Comparison of ENCODE assay signal across 8 cellular contexts in the genomic region with DNA sequence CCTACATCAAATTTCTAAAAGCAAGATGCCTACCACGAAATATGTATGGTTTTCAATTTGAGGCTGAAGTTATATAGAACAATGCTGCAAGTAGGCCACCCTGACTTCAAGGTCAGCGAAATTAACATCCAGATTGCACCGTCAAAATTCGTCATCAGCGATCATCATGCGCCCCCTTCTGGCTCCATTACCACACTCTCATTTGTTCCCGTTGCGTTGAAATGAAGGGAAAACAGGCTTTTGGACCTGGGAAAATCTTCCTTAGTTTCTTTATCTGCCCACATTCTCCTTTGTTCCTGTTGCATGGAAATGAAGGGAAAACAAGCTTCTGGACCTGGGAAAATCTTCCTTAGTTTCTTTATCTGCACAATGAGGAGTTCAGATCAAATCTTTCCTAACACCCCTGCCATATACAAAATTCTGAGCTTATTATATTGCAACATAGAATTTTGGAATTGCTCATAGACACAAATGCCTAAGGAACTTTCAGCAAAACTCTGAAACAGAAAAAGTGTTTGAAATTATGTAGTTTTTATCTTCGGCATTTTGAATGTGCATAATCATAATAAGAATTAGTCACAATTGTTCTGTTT.
DNase-seq lines count a peak whose midpoint lies in the region; ATAC-seq, FAIRE-seq and TF ChIP-seq lines count a peak whose summit lies in the region.

No MANE protein-coding gene starts in this region.

- no peaks in the 10 kb centered on the region for H3K4me1 ChIP-seq in BE2C
- no peaks in the 10 kb centered on the region for H3K4me1 ChIP-seq in HepG2 (ENCODE audit: insufficient read depth, low read length)

- H2AFZ ChIP-seq in HepG2 (ENCODE audit: low read length), result no peak overlapping the region

- H3K36me3 ChIP-seq in BE2C, result no peaks in the 10 kb centered on the region
- no peaks in the 10 kb centered on the region for H3K36me3 ChIP-seq in bronchial epithelial cell (ENCODE audit: control insufficient read depth, insufficient read depth, low read length)
- H3K36me3 ChIP-seq in HepG2 (replicated peaks in 1 of 2; ENCODE audit: control insufficient read depth in 1 of 2, insufficient read depth in 2 of 2, low read length in 2 of 2), result no peaks in the 10 kb centered on the region

- POLR2A ChIA-PET in HepG2 (lab: Yijun Ruan, JAX), result no interaction called here

- no peaks in the 10 kb centered on the region for H3K9me3 Mint-ChIP-seq in HFFc6

- H3K4me2 ChIP-seq in HepG2 (ENCODE audit: low read depth, low read length), result no peak overlapping the region

- no peaks in the 10 kb centered on the region for H3K79me2 ChIP-seq in HepG2 (ENCODE audit: insufficient read depth, low read length)

- no peaks in the 10 kb centered on the region for H3K4me1 Mint-ChIP-seq in HFFc6 (ENCODE audit: low read depth)

- no peak overlapping the region for H3K4me3 Mint-ChIP-seq in HFFc6

- in situ Hi-C loops in HepG2 (cut with HindIII; ENCODE audit: extremely low pct_ligation_motif_present, low pct_unique_long_range_greater_than_20kb), result loop anchor here (10.0 kb wide), 1 partner anchor 264 kb away; no protein-coding TSS in a partner anchor

- TF ChIP-seq RAD21 in HepG2 (CRISPR knock-in tag; IDR thresholded peaks at IDR 0.05), result 0 out of 2 replicates have a peak, but pooled peaks have one; percentile 16

- TF ChIP-seq CTCF in BE2C (IDR thresholded peaks at IDR 0.05; ENCODE audit: low read depth, low read length), result peak; percentile 81
- peak; percentile 67 for TF ChIP-seq CTCF in HFFc6 (IDR thresholded peaks at IDR 0.05)
- peak; percentile 61 for TF ChIP-seq CTCF in WI38 (IDR thresholded peaks at IDR 0.05; ENCODE audit: low read depth, low read length)
- TF ChIP-seq CTCF in bronchial epithelial cell (IDR thresholded peaks at IDR 0.05; ENCODE audit: insufficient read depth, low read length, severe bottlenecking), result peak; percentile 75
- peak; percentile 73 for TF ChIP-seq CTCF in HepG2 (CRISPR knock-in tag; IDR thresholded peaks at IDR 0.05)

- intact Hi-C loops in HepG2 (cut with micrococcal nuclease; ENCODE audit: unreplicated experiment), result loop anchor here (10.0 kb wide), 2 partner anchors 56 to 234 kb away; no protein-coding TSS in a partner anchor

- H3K27ac Mint-ChIP-seq in HFFc6, result no peak overlapping the region

- CTCF ChIA-PET in HepG2 (lab: Yijun Ruan, JAX; ENCODE audit: low intra/inter-chr PET ratio, low total read pairs), result interaction anchor here (0.8 to 2.1 kb wide), 2 partner anchors 233 to 262 kb away, joined by 3 to 18 read pairs; no protein-coding TSS in a partner anchor

- DNase-seq in BE2C, result peak; percentile 43
- DNase-seq in HFFc6, result no peak
- DNase-seq in bronchial epithelial cell (ENCODE audit: low read depth), result peak; percentile 47
- peak; percentile 22 for DNase-seq in HepG2 (ENCODE audit: low spot score)
- peak; percentile 15 to 46 (median 31) for DNase-seq in stimulated activated CD4-positive, alpha-beta T cell treated with anti-CD3 and anti-CD28 coated beads, TNF-alpha, amount 100 ng/mL, for 4 hours (ENCODE audit: low read depth in 3 of 3)

- peaks cover 10% of the 10 kb centered on the region for H3K27me3 Mint-ChIP-seq in HFFc6 (ENCODE audit: insufficient read depth)

- no TSS peak for BruUV-seq in HepG2 (replicated peaks; lab: Mats Ljungman, UMichigan)

- no peak overlapping the region for H3K9ac ChIP-seq in HepG2 (ENCODE audit: insufficient read depth, low read depth, low read length)

- peak; percentile 48 for ATAC-seq in HepG2
- ATAC-seq in HG03469 (IDR thresholded peaks at IDR 0.05; ENCODE audit: unreplicated experiment), result no peak
- no peak for ATAC-seq in HG02884 (IDR thresholded peaks at IDR 0.05; ENCODE audit: unreplicated experiment)

- no peak for TF ChIP-seq POLR2A in HepG2 (IDR thresholded peaks at IDR 0.05; ENCODE audit: insufficient read depth in 1 of 2, low read depth in 2 of 2, low read length in 2 of 2)

- WGBS in HepG2 (ENCODE audit: low lambda C conversion rate), result 11% methylated on average over 9 of the region's 9 CpGs

- no peaks in the 10 kb centered on the region for H3K36me3 Mint-ChIP-seq in HFFc6 (ENCODE audit: low read depth)

- TF ChIP-seq EP300 in HepG2 (IDR thresholded peaks at IDR 0.05; ENCODE audit: low read depth in 2 of 2, low read length in 2 of 2) (no peak), HepG2 (CRISPR knock-in tag; IDR thresholded peaks at IDR 0.05; ENCODE audit: borderline replicate concordance) (no peak)

- H3K9me3 ChIP-seq in BE2C (no peaks in the 10 kb centered on the region), HepG2 (ENCODE audit: low read length) (no peaks in the 10 kb centered on the region)

- H3K27ac ChIP-seq in HepG2 (ENCODE audit: extremely low read length, insufficient read depth, low read length), result no peak overlapping the region

- FAIRE-seq in bronchial epithelial cell (lab: Jason Lieb, UNC), result peak; percentile 68
- FAIRE-seq in HepG2 (lab: Jason Lieb, UNC), result peak; percentile 81

- H3K4me3 ChIP-seq in BE2C (ENCODE audit: low read depth, low read length), result no peak overlapping the region
- H3K4me3 ChIP-seq in WI38 (ENCODE audit: low read depth, low read length), result no peak overlapping the region
- H3K4me3 ChIP-seq in bronchial epithelial cell (ENCODE audit: low read depth, low read length), result no peak overlapping the region
- H3K4me3 ChIP-seq in HepG2 (replicated peaks in 1 of 3; ENCODE audit: insufficient read depth in 1 of 3, low read depth in 2 of 3, low read length in 3 of 3), result no peak overlapping the region

- H4K20me1 ChIP-seq in HepG2 (ENCODE audit: insufficient read depth, low read length), result no peaks in the 10 kb centered on the region

- H3K27me3 ChIP-seq in BE2C, result peaks cover 3% of the 10 kb centered on the region; the same call in 1 of the 2 replicates
- H3K27me3 ChIP-seq in bronchial epithelial cell (ENCODE audit: control insufficient read depth, insufficient read depth, low read length), result peaks cover 7% of the 10 kb centered on the region
- H3K27me3 ChIP-seq in HepG2 (ENCODE audit: control insufficient read depth in 1 of 2, insufficient read depth in 2 of 2, low read length in 2 of 2), result no peaks in the 10 kb centered on the region; a peak in 2 of 5 replicates

TF ChIP-seq in HepG2, 621 proteins besides CTCF, POLR2A, EP300 and RAD21:
- TF ChIP-seq ZNF577 (CRISPR knock-in tag; IDR thresholded peaks at IDR 0.05; ENCODE audit: borderline replicate concordance, low read depth) (no peak), PAX8 (CRISPR knock-in tag; IDR thresholded peaks at IDR 0.05; ENCODE audit: borderline replicate concordance) (no peak), ZNF337 (CRISPR knock-in tag; IDR thresholded peaks at IDR 0.05; ENCODE audit: borderline replicate concordance, low read depth) (no peak), ZBTB38 (CRISPR knock-in tag; IDR thresholded peaks at IDR 0.05) (no peak), EED (CRISPR knock-in tag; IDR thresholded peaks at IDR 0.05) (no peak), MIXL1 (CRISPR knock-in tag; IDR thresholded peaks at IDR 0.05) (0 out of 2 replicates have a peak, but pooled peaks have one; percentile 46), POLR2AphosphoS2 (IDR thresholded peaks at IDR 0.05; ENCODE audit: low read depth, low read length) (no peak), SP5 (CRISPR knock-in tag; IDR thresholded peaks at IDR 0.05; ENCODE audit: borderline replicate concordance, low read depth) (no peak), SMC3 (IDR thresholded peaks at IDR 0.05; ENCODE audit: low read length) (peak; percentile 68), STAG1 (CRISPR knock-in tag; IDR thresholded peaks at IDR 0.05) (peak; percentile 69), CAMTA2 (CRISPR knock-in tag; IDR thresholded peaks at IDR 0.05; ENCODE audit: borderline replicate concordance) (no peak), ZNF230 (CRISPR knock-in tag; IDR thresholded peaks at IDR 0.05) (no peak), CREB1 (IDR thresholded peaks at IDR 0.05) (peak; percentile 62), CREB1 (CRISPR knock-in tag; IDR thresholded peaks at IDR 0.05) (no peak; the same call in 1 of the 2 replicates), ZNF598 (CRISPR knock-in tag; IDR thresholded peaks at IDR 0.05; ENCODE audit: borderline replicate concordance) (no peak), CBX1 (IDR thresholded peaks at IDR 0.05; ENCODE audit: low read depth) (no peak)
- TF ChIP-seq, protein P1, sequence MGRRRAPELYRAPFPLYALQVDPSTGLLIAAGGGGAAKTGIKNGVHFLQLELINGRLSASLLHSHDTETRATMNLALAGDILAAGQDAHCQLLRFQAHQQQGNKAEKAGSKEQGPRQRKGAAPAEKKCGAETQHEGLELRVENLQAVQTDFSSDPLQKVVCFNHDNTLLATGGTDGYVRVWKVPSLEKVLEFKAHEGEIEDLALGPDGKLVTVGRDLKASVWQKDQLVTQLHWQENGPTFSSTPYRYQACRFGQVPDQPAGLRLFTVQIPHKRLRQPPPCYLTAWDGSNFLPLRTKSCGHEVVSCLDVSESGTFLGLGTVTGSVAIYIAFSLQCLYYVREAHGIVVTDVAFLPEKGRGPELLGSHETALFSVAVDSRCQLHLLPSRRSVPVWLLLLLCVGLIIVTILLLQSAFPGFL (CRISPR knock-in tag; IDR thresholded peaks at IDR 0.05), result no peak
- TF ChIP-seq, protein P2, sequence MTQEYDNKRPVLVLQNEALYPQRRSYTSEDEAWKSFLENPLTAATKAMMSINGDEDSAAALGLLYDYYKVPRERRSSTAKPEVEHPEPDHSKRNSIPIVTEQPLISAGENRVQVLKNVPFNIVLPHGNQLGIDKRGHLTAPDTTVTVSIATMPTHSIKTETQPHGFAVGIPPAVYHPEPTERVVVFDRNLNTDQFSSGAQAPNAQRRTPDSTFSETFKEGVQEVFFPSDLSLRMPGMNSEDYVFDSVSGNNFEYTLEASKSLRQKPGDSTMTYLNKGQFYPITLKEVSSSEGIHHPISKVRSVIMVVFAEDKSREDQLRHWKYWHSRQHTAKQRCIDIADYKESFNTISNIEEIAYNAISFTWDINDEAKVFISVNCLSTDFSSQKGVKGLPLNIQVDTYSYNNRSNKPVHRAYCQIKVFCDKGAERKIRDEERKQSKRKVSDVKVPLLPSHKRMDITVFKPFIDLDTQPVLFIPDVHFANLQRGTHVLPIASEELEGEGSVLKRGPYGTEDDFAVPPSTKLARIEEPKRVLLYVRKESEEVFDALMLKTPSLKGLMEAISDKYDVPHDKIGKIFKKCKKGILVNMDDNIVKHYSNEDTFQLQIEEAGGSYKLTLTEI (CRISPR knock-in tag; conservative IDR thresholded peaks at IDR 0.05), result no peak
- TF ChIP-seq, protein P3, sequence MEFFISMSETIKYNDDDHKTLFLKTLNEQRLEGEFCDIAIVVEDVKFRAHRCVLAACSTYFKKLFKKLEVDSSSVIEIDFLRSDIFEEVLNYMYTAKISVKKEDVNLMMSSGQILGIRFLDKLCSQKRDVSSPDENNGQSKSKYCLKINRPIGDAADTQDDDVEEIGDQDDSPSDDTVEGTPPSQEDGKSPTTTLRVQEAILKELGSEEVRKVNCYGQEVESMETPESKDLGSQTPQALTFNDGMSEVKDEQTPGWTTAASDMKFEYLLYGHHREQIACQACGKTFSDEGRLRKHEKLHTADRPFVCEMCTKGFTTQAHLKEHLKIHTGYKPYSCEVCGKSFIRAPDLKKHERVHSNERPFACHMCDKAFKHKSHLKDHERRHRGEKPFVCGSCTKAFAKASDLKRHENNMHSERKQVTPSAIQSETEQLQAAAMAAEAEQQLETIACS (CRISPR knock-in tag; IDR thresholded peaks at IDR 0.05), result no peak
